ENCODE assay signal across 9 cellular contexts in the genomic region with DNA sequence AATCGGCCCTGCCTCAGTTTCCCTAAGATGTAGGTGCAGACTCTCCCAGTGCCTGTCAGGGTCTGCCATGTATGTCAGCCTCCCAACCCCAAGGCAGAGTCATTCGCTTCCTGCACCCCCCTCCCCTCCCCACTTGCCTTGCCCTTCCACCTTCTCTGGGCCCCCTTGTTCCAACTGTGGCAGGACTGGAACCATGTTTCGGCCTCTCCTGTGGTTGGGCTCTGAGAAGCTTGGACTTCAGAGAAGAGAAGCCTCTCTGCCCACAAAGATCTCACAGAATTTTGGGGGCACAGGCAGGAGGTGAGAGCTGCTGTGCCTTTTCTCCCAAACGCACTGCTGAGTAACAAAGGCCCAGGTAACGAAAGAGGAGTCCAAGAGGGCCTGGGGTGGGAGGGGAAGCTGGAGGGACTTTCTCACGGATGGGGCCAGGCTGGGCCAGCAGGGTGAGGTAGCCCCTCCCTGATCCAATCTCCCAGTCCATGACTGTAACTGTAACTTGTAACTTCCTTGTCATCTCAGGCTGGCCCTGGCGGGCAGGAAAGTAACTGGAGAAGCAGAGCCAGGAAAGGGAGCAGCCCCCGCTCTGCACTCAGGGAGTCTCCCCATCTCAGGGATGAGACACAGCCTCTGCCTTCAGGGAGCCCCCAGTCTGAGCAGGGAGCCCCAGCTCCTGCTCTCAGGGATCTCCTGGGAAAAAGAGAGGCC. TPM values are rescaled to one million over a fixed set of nuclear protein-coding genes. Genes with fewer than 3 reads are reported as not detected.
DNase-seq lines count a peak whose midpoint lies in the region; ATAC-seq and TF ChIP-seq lines count a peak whose summit lies in the region.
"Had no signal": no experiment of that assay in that cellular context is flagged by ENCODE, and none has a peak within 500 bp of the region (broad histone marks: within the 10 kb centered on the region; RNA-seq: fewer than 3 reads in every experiment).

No MANE protein-coding gene starts in this region.

- no peaks in the 10 kb centered on the region for H3K9me3 ChIP-seq in cardiac muscle cell (ENCODE audit: low read depth)

- peaks cover 50% of the 10 kb centered on the region for H3K4me1 ChIP-seq in cardiac muscle cell (ENCODE audit: low read depth)

- no peak overlapping the region for H3K4me3 ChIP-seq in cardiac muscle cell

- intact Hi-C loops in cardiac septum (cut with DNase I) = loop anchor here (10.0 kb wide), 2 partner anchors 161 to 191 kb away; a partner anchor contains a TSS

- no peaks in the 10 kb centered on the region for H3K27me3 ChIP-seq in cardiac muscle cell

- peak; percentile 46 for ATAC-seq in esophagus mucosa
- ATAC-seq: left lobe of liver; stimulated activated naive CD8-positive, alpha-beta T cell treated with anti-CD3 and anti-CD28 coated beads, Interleukin-15, Interleukin-2, amounts not matched to agents 100 U/mL and 50 U/mL, for 24 hours had no signal

- TF ChIP-seq CTCF in cardiac muscle cell (IDR thresholded peaks at IDR 0.05; ENCODE audit: low read depth, low read length) = no peak

- H3K36me3 ChIP-seq in cardiac muscle cell = peaks cover under 1% of the 10 kb centered on the region

- H3K27ac ChIP-seq in cardiac muscle cell = peak overlapping the region; percentile 89

- DNase-seq in cardiac muscle cell (ENCODE audit: low read depth in 1 of 2, low spot score in 1 of 2) (peak in 1 of 2 donors; percentile 51), cardiac septum (ENCODE audit: low spot score) (no peak), COLO668 (lab: John Stamatoyannopoulos, UW; ENCODE audit: unreplicated experiment) (no peak), cortex of kidney (lab: John Stamatoyannopoulos, UW) (no peak)
- no peak for DNase-seq in activated effector memory CD4-positive, alpha-beta T cell treated with anti-CD3 and anti-CD28 coated beads, Interleukin-2, amount 50 U/mL, for 16 hours
- DNase-seq: effector CD4-positive, alpha-beta T cell; stimulated activated naive CD8-positive, alpha-beta T cell treated with anti-CD3 and anti-CD28 coated beads, Interleukin-15, Interleukin-2, amounts not matched to agents 100 U/mL and 50 U/mL, for 24 hours had no signal

RNA-seq across cellular contexts. Expression of a gene that starts 11.4 kb away (rescaled TPM):
- total RNA-seq in cardiac muscle cell (556 and 900 TPM in 2 replicates), cardiac septum (3.7 TPM), esophagus mucosa (1,373 TPM)
- 824 and 1,249 TPM in 2 replicates for polyA plus RNA-seq in cardiac muscle cell

RNA-seq across cellular contexts. Expression of a gene that starts 16.8 kb away (rescaled TPM):
- total RNA-seq in cardiac muscle cell = 302 and 391 TPM in 2 replicates
- 86.5 and 89.3 TPM in 2 replicates for polyA plus RNA-seq in cardiac muscle cell
- total RNA-seq in cardiac septum = 699 TPM
- 3.0 TPM for total RNA-seq in esophagus mucosa

RNA-seq across cellular contexts. Expression of a gene that starts 34.3 kb away (rescaled TPM):
- 22.8 and 25.4 TPM in 2 replicates for total RNA-seq in cardiac muscle cell
- 19.5 and 20.9 TPM in 2 replicates for polyA plus RNA-seq in cardiac muscle cell
- total RNA-seq in cardiac septum = 14.7 TPM
- total RNA-seq in esophagus mucosa = 23.5 TPM

RNA-seq across cellular contexts. Expression of a gene that starts 34.6 kb away (rescaled TPM):
- 22.6 and 27.3 TPM in 2 replicates for total RNA-seq in cardiac muscle cell
- 25.1 and 31.3 TPM in 2 replicates for polyA plus RNA-seq in cardiac muscle cell
- total RNA-seq in cardiac septum = 12.4 TPM
- total RNA-seq in esophagus mucosa = 27.5 TPM

RNA-seq across cellular contexts. Expression of a gene that starts 46.9 kb away (rescaled TPM):
- total RNA-seq in cardiac muscle cell (34.9 and 54.1 TPM in 2 replicates), cardiac septum (66.1 TPM), esophagus mucosa (67.4 TPM)
- 70.7 and 77.7 TPM in 2 replicates for polyA plus RNA-seq in cardiac muscle cell

Comparison
In these comparisons a context has a peak if more than half of its experiments do, and no peak if none do; other contexts are left out.
1. RNA of a gene that starts 11.4 kb away (total RNA-seq): 1,373 TPM in esophagus mucosa (single experiment) and 556 to 900 TPM in cardiac muscle cell; 3.7 TPM in cardiac septum (single experiment); every median in the first group is over 100 times any median in the second.
2. RNA of a gene that starts 16.8 kb away (total RNA-seq): 699 TPM in cardiac septum (single experiment) and 302 to 391 TPM in cardiac muscle cell; 3.0 TPM in esophagus mucosa (single experiment); every median in the first group is over 10 times any median in the second.